In genomic region chr7:134962270-134962669, GRCh38 we compare ENCODE assay signal across 2 cellular contexts.
A peak's percentile ranks its signal among the peaks of the same experiment; 100 is the strongest.
TF ChIP-seq lines count a peak whose summit lies in the region.

No MANE protein-coding gene starts in this region.

TF ChIP-seq in HCT116, 20 proteins besides CTCF, POLR2A, EP300 and RAD21 (continued from another document):
- no peak for TF ChIP-seq TCF7L2 (IDR thresholded peaks at IDR 0.05; ENCODE audit: borderline replicate concordance, extremely low read depth, insufficient read depth, insufficient read length)
- TF ChIP-seq ATF3 (IDR thresholded peaks at IDR 0.05), result no peak
- TF ChIP-seq REST (IDR thresholded peaks at IDR 0.05; ENCODE audit: low read depth), result no peak
- no peak for TF ChIP-seq SRF (IDR thresholded peaks at IDR 0.05; ENCODE audit: low read depth)
- no peak for TF ChIP-seq YY1 (IDR thresholded peaks at IDR 0.05; ENCODE audit: extremely low read depth, insufficient replicate concordance, low read depth, low read length)
- no peak for TF ChIP-seq EZH2 (IDR thresholded peaks at IDR 0.05)
- TF ChIP-seq SP1 (IDR thresholded peaks at IDR 0.05; ENCODE audit: low read depth), result no peak
- TF ChIP-seq ZNF274 (IDR thresholded peaks at IDR 0.05; ENCODE audit: low read depth, low read length), result no peak
- TF ChIP-seq CBX3 (IDR thresholded peaks at IDR 0.05; ENCODE audit: low read depth), result no peak
- TF ChIP-seq ZBTB33 (IDR thresholded peaks at IDR 0.05; ENCODE audit: extremely low read depth, insufficient replicate concordance, low read length), result no peak
- TF ChIP-seq ELF1 (IDR thresholded peaks at IDR 0.05; ENCODE audit: borderline replicate concordance, low read depth), result no peak
- no peak for TF ChIP-seq FOSL1 (IDR thresholded peaks at IDR 0.05; ENCODE audit: low read depth)
- no peak for TF ChIP-seq SIN3A (IDR thresholded peaks at IDR 0.05; ENCODE audit: low read depth)
- TF ChIP-seq CEBPB (IDR thresholded peaks at IDR 0.05; ENCODE audit: low read depth), result no peak
- TF ChIP-seq ZFX (IDR thresholded peaks at IDR 0.05), result no peak
- no peak for TF ChIP-seq POLR2AphosphoS5 (IDR thresholded peaks at IDR 0.05; ENCODE audit: low read depth, low read length)

TF ChIP-seq in GM12878, 131 proteins besides CTCF, POLR2A, EP300 and RAD21:
- TF ChIP-seq ZNF687 (IDR thresholded peaks at IDR 0.05) (no peak), TCF7 (IDR thresholded peaks at IDR 0.05; ENCODE audit: borderline replicate concordance) (no peak), ZBTB11 (CRISPR knock-in tag; IDR thresholded peaks at IDR 0.05) (no peak), CBX5 (IDR thresholded peaks at IDR 0.05; ENCODE audit: low read depth) (no peak), PKNOX1 (IDR thresholded peaks at IDR 0.05) (peak; percentile 29; the same call in 1 of the 2 replicates), SIN3A (IDR thresholded peaks at IDR 0.05; ENCODE audit: low read depth, low read length) (no peak)
